Comparison of ENCODE assay signal across 1 cellular context in genomic region chr7:76358478-76359110, GRCh38.
TF ChIP-seq lines count a peak whose summit lies in the region.

Gene YWHAG, minus strand, starts transcription at chr7:76358991. Its CDS starts 183 bp downstream, at chr7:76358808.

TF ChIP-seq in GM12878, 131 proteins besides CTCF, POLR2A, EP300 and RAD21 (continued from another document):
- TF ChIP-seq ZBTB40 (IDR thresholded peaks at IDR 0.05; ENCODE audit: borderline replicate concordance): no peak
- no peak for TF ChIP-seq IKZF2 (IDR thresholded peaks at IDR 0.05)
- no peak for TF ChIP-seq FOXK2 (IDR thresholded peaks at IDR 0.05)
- no peak for TF ChIP-seq KAT2A (conservative IDR thresholded peaks at IDR 0.05; ENCODE audit: control insufficient read depth, low read depth, low read length)
- TF ChIP-seq NR2C1 (IDR thresholded peaks at IDR 0.05): no peak
- peak; percentile 87 for TF ChIP-seq POU2F2 (IDR thresholded peaks at IDR 0.05; ENCODE audit: borderline replicate concordance, low read depth, low read length)
- TF ChIP-seq ZNF384 (IDR thresholded peaks at IDR 0.05; ENCODE audit: borderline replicate concordance, low read depth, low read length): no peak
- TF ChIP-seq SREBF1 (IDR thresholded peaks at IDR 0.05; ENCODE audit: low read length): no peak
- TF ChIP-seq TAF1 (IDR thresholded peaks at IDR 0.05; ENCODE audit: borderline replicate concordance, low read depth, low read length): peak; percentile 86
- no peak for TF ChIP-seq ETV6 (conservative IDR thresholded peaks at IDR 0.05 in 1 of 2, IDR thresholded peaks at IDR 0.05 in 1 of 2; ENCODE audit: borderline replicate concordance in 1 of 2, low read depth in 1 of 2)
- TF ChIP-seq HDAC6 (IDR thresholded peaks at IDR 0.05; ENCODE audit: unreplicated experiment): no peak
- no peak for TF ChIP-seq GABPA (IDR thresholded peaks at IDR 0.05; ENCODE audit: low read depth)
- TF ChIP-seq EGR1 (IDR thresholded peaks at IDR 0.05; ENCODE audit: borderline replicate concordance in 1 of 2, low read depth in 2 of 2, low read length in 2 of 2): peak; percentile 6 to 90
- no peak for TF ChIP-seq MTA3 (IDR thresholded peaks at IDR 0.05; ENCODE audit: borderline replicate concordance, low read length)
